In the genomic region with DNA sequence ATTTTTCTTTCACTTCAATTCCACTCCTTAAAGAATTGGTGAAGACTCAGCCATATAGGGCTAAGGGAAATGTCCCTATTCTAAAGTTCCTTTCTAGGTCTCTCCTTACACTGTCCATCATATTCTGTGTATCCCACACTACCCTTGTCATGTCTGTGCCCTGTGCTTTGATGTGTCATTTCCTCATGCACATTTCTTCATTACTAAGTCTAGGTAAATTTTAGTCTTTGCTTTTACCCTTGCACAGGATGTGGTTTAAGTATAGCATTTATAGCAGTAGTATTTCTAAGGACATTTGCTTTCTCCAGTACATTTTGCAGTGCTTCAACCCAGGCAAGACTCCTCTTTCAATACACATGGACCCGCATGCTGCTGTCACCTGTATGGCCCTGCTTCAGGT, we compare ENCODE assay signal across 9 cellular contexts.
DNase-seq lines count a peak whose midpoint lies in the region; ATAC-seq lines count a peak whose summit lies in the region.
"Had no signal": no experiment of that assay in that cellular context is flagged by ENCODE, and none has a peak within 500 bp of the region (broad histone marks: within the 10 kb centered on the region; RNA-seq: fewer than 3 reads in every experiment).

No MANE protein-coding gene starts in this region.

- H3K4me1 Mint-ChIP-seq in activated naive CD8-positive, alpha-beta T cell treated with anti-CD3 and anti-CD28 coated beads, Interleukin-2, amount 10 ng/mL, durations not matched to agents 7 days and 5 days, result peaks cover 14% of the 10 kb centered on the region

- no peaks in the 10 kb centered on the region for H3K27me3 Mint-ChIP-seq in activated naive CD8-positive, alpha-beta T cell treated with anti-CD3 and anti-CD28 coated beads, Interleukin-2, amount 10 ng/mL, durations not matched to agents 7 days and 5 days

- peak; percentile 43 for DNase-seq in activated naive CD8-positive, alpha-beta T cell treated with anti-CD3 and anti-CD28 coated beads, Interleukin-2, amount 10 ng/mL, durations not matched to agents 7 days and 5 days
- no peak for DNase-seq in occipital lobe (lab: John Stamatoyannopoulos, UW)
- no peak for DNase-seq in H4 (ENCODE audit: low spot score)
- DNase-seq in kidney glomerular epithelial cell (lab: John Stamatoyannopoulos, UW), result no peak
- DNase-seq in RKO (ENCODE audit: low spot score), result no peak
- DNase-seq: retina had no signal

- POLR2A ChIA-PET in activated naive CD8-positive, alpha-beta T cell treated with anti-CD3 and anti-CD28 coated beads, Interleukin-2, amount 10 ng/mL, durations not matched to agents 7 days and 5 days (lab: Charles Lee), result interaction anchor here (0.7 kb wide), 1 partner anchor 92 kb away, joined by 3 read pairs; no protein-coding TSS in a partner anchor

- peaks cover 5% of the 10 kb centered on the region for H3K36me3 Mint-ChIP-seq in activated naive CD8-positive, alpha-beta T cell treated with anti-CD3 and anti-CD28 coated beads, Interleukin-2, amount 10 ng/mL, durations not matched to agents 7 days and 5 days

- H3K4me3 Mint-ChIP-seq in activated naive CD8-positive, alpha-beta T cell treated with anti-CD3 and anti-CD28 coated beads, Interleukin-2, amount 10 ng/mL, durations not matched to agents 7 days and 5 days, result peak overlapping the region; percentile 71

- ATAC-seq in GM18502 (IDR thresholded peaks at IDR 0.05; ENCODE audit: poor library complexity, unreplicated experiment) (peak; percentile 99), GM21447 (IDR thresholded peaks at IDR 0.05; ENCODE audit: unreplicated experiment) (peak; percentile 96), HG03439 (IDR thresholded peaks at IDR 0.05; ENCODE audit: unreplicated experiment) (peak; percentile 86)
- ATAC-seq in activated naive CD8-positive, alpha-beta T cell treated with anti-CD3 and anti-CD28 coated beads, Interleukin-2, amount 10 ng/mL, durations not matched to agents 7 days and 5 days (ENCODE audit: low read depth), result peak; percentile 100

- H3K27ac Mint-ChIP-seq in activated naive CD8-positive, alpha-beta T cell treated with anti-CD3 and anti-CD28 coated beads, Interleukin-2, amount 10 ng/mL, durations not matched to agents 7 days and 5 days, result peak overlapping the region; percentile 91

- peaks cover 3% of the 10 kb centered on the region for H3K9me3 Mint-ChIP-seq in activated naive CD8-positive, alpha-beta T cell treated with anti-CD3 and anti-CD28 coated beads, Interleukin-2, amount 10 ng/mL, durations not matched to agents 7 days and 5 days
